Comparison of ENCODE assay signal across 25 cellular contexts in genomic region chr2:1494257-1494656, GRCh38.
"Had no signal": no experiment of that assay in that cellular context is flagged by ENCODE, and none has a peak within 500 bp of the region (broad histone marks: within the 10 kb centered on the region; RNA-seq: fewer than 3 reads in every experiment).

No MANE protein-coding gene starts in this region.

- H3K4me1 Mint-ChIP-seq: activated naive CD8-positive, alpha-beta T cell treated with anti-CD3 and anti-CD28 coated beads, Interleukin-2, amount 50 U/mL, for 24 hours; IgD-negative memory B cell had no signal

- ATAC-seq: activated CD8-positive, alpha-beta T cell treated with anti-CD3 and anti-CD28 coated beads, Interleukin-2, amount 10 ng/mL, durations not matched to agents 7 days and 5 days; activated naive CD4-positive, alpha-beta T cell treated with anti-CD3 and anti-CD28 coated beads, Interleukin-2, amount 50 U/mL, for 72 hours; activated naive CD8-positive, alpha-beta T cell treated with anti-CD3 and anti-CD28 coated beads, Interleukin-2, amount 50 U/mL, for 24 hours; body of pancreas; PC-3; T-helper 17 cell had no signal

- H3K27ac ChIP-seq: ascending aorta, body of pancreas had no signal

- H3K36me3 Mint-ChIP-seq: activated naive CD4-positive, alpha-beta T cell treated with anti-CD3 and anti-CD28 coated beads, Interleukin-2, amount 50 U/mL, for 72 hours; IgD-negative memory B cell had no signal

- H3K27me3 Mint-ChIP-seq: activated naive CD8-positive, alpha-beta T cell treated with anti-CD3 and anti-CD28 coated beads, Interleukin-2, amount 50 U/mL, for 24 hours; IgD-negative memory B cell; T-helper 17 cell had no signal

- H3K36me3 ChIP-seq: ascending aorta had no signal

- H3K27me3 ChIP-seq: ascending aorta, body of pancreas had no signal

- H3K27ac Mint-ChIP-seq: activated CD8-positive, alpha-beta T cell treated with anti-CD3 and anti-CD28 coated beads, Interleukin-2, amount 10 ng/mL, durations not matched to agents 7 days and 5 days; activated naive CD4-positive, alpha-beta T cell treated with anti-CD3 and anti-CD28 coated beads, Interleukin-2, amount 50 U/mL, for 72 hours; activated naive CD8-positive, alpha-beta T cell treated with anti-CD3 and anti-CD28 coated beads, Interleukin-2, amount 50 U/mL, for 24 hours; IgD-negative memory B cell had no signal

- DNase-seq: activated CD4-positive, alpha-beta T cell treated with anti-CD3 and anti-CD28 coated beads, Interleukin-2, amount 50 U/mL, for 1 hour; activated CD4-positive, CD25-positive, alpha-beta regulatory T cell; activated CD8-positive, alpha-beta T cell treated with anti-CD3 and anti-CD28 coated beads, Interleukin-2, amount 10 ng/mL, durations not matched to agents 7 days and 5 days; activated naive CD4-positive, alpha-beta T cell treated with Interleukin-2 at 50 U/mL for 16 hours; activated naive CD8-positive, alpha-beta T cell treated with anti-CD3 and anti-CD28 coated beads, Interleukin-2, amount 50 U/mL, for 24 hours; activated T-cell treated with anti-CD3 and anti-CD28 coated beads, Interleukin-2, amount 50 U/mL, for 1 hour; amniotic stem cell; body of pancreas; central memory CD4-positive, alpha-beta T cell; KG1; NCI-H1092; NCI-H1417; NCI-H1694; NCI-H2029; NCI-H2107; NCI-H345; NCI-H510A; NCI-H69; PC-3; SIG-M5; T-helper 17 cell; T-helper 9 cell had no signal

- H3K4me3 Mint-ChIP-seq: activated CD8-positive, alpha-beta T cell treated with anti-CD3 and anti-CD28 coated beads, Interleukin-2, amount 10 ng/mL, durations not matched to agents 7 days and 5 days; activated naive CD8-positive, alpha-beta T cell treated with anti-CD3 and anti-CD28 coated beads, Interleukin-2, amount 50 U/mL, for 24 hours; IgD-negative memory B cell; T-helper 17 cell had no signal

- H3K4me3 ChIP-seq: ascending aorta, body of pancreas had no signal

- H3K9me3 ChIP-seq: ascending aorta, body of pancreas had no signal

- H3K4me1 ChIP-seq: ascending aorta, body of pancreas had no signal

- H3K9me3 Mint-ChIP-seq: activated naive CD4-positive, alpha-beta T cell treated with anti-CD3 and anti-CD28 coated beads, Interleukin-2, amount 50 U/mL, for 72 hours; activated naive CD8-positive, alpha-beta T cell treated with anti-CD3 and anti-CD28 coated beads, Interleukin-2, amount 50 U/mL, for 24 hours had no signal
